In genomic region chr21:43810505-43811261, GRCh38 we compare ENCODE assay signal across 8 cellular contexts. TPM values are rescaled to one million over a fixed set of nuclear protein-coding genes. Genes with fewer than 3 reads are reported as not detected.
DNase-seq lines count a peak whose midpoint lies in the region; FAIRE-seq and TF ChIP-seq lines count a peak whose summit lies in the region.

No MANE protein-coding gene starts in this region.

- peak overlapping the region; percentile 46 for H2BK15ac ChIP-seq in neuronal stem cell (ENCODE audit: low read length)

- peak; percentile 88 for DNase-seq in CD14-positive monocyte (ENCODE audit: low spot score)
- peak; percentile 97 for DNase-seq in GM20000 (ENCODE audit: low spot score)
- peak; percentile 96 for DNase-seq in Karpas-422
- DNase-seq in RCC 7860 (ENCODE audit: low spot score): peak; percentile 45
- DNase-seq in activated T-helper 1 cell treated with anti-CD3 and anti-CD28 coated beads, Interleukin-12 subunit alpha, Interleukin-12 subunit beta, Interleukin-2, Interleukin-4 antibody, amounts not matched to agents 30 ng/mL and 10 ng/mL and 1 ng/mL, durations not matched to agents 14 hours and 24 hours and 36 hours (ENCODE audit: low spot score): peak; percentile 84
- peak; percentile 60 for DNase-seq in fibroblast of peridontal ligament (ENCODE audit: extremely low read depth)
- peak; percentile 76 for DNase-seq in neuronal stem cell (ENCODE audit: low spot score)
- DNase-seq in stromal cell of bone marrow (ENCODE audit: low read depth): peak; percentile 27

- H3K9me3 ChIP-seq in Karpas-422 (ENCODE audit: low read length): no peaks in the 10 kb centered on the region
- peaks cover 0 to 2% of the 10 kb centered on the region in 2 donors for H3K9me3 ChIP-seq in neuronal stem cell (replicated peaks in 1 of 2; ENCODE audit: control insufficient read depth in 2 of 2, insufficient read depth in 1 of 2, low read depth in 1 of 2, low read length in 2 of 2)

- H3K36me3 ChIP-seq in Karpas-422 (ENCODE audit: insufficient read depth, low read length) (peaks cover 8% of the 10 kb centered on the region; the same call in 1 of the 2 replicates), neuronal stem cell (replicated peaks in 1 of 2; ENCODE audit: control insufficient read depth in 2 of 2, insufficient read depth in 2 of 2, low read length in 2 of 2) (peaks cover 5 to 7% of the 10 kb centered on the region in 2 donors)

- no CpG with 5 or more reads among the region's 23 CpGs for WGBS in neuronal stem cell (ENCODE audit: extremely low coverage in 2 of 2, insufficient read length in 2 of 2, insufficient replicate concordance in 1 of 2), 2 donors

- H3K9ac ChIP-seq in Karpas-422 (ENCODE audit: low read length): peak overlapping the region; percentile 71
- peak overlapping the region; percentile 81 for H3K9ac ChIP-seq in neuronal stem cell (ENCODE audit: low read depth, low read length, poor library complexity)

- H3K4ac ChIP-seq in neuronal stem cell (ENCODE audit: low read length): peak overlapping the region; percentile 93

- H3K79me2 ChIP-seq in Karpas-422 (ENCODE audit: low read length): no peaks in the 10 kb centered on the region

- H4K8ac ChIP-seq in neuronal stem cell (ENCODE audit: low read depth, low read length): no peak overlapping the region

- H3K4me1 Mint-ChIP-seq in CD14-positive monocyte: peaks cover 72% of the 10 kb centered on the region
- H3K4me1 Mint-ChIP-seq in activated T-helper 1 cell treated with anti-CD3 and anti-CD28 coated beads, Interleukin-12 subunit alpha, Interleukin-12 subunit beta, Interleukin-2, Interleukin-4 antibody, amounts not matched to agents 30 ng/mL and 10 ng/mL and 1 ng/mL, durations not matched to agents 14 hours and 24 hours and 36 hours (ENCODE audit: low read depth): no peaks in the 10 kb centered on the region

- H3K4me2 ChIP-seq in Karpas-422 (ENCODE audit: low read depth, low read length, poor library complexity, severe bottlenecking) (peak overlapping the region; percentile 75), neuronal stem cell (ENCODE audit: insufficient read depth, low read length, poor library complexity, severe bottlenecking) (no peak overlapping the region)

- H3K4me1 ChIP-seq in Karpas-422 (ENCODE audit: low read length) (peaks cover 59% of the 10 kb centered on the region), neuronal stem cell (ENCODE audit: control insufficient read depth in 2 of 2, insufficient read depth in 1 of 2, low read depth in 1 of 2, low read length in 2 of 2) (peaks cover 11 to 13% of the 10 kb centered on the region in 2 donors)

- H2BK12ac ChIP-seq in neuronal stem cell (ENCODE audit: low read length): peak overlapping the region; percentile 41

- H4K91ac ChIP-seq in neuronal stem cell (ENCODE audit: low read depth, low read length, poor library complexity): peak overlapping the region; percentile 12

- H3K27ac Mint-ChIP-seq in CD14-positive monocyte: peak overlapping the region in 6 of 7 donors; percentile 37 to 95 (median 88)
- H3K27ac Mint-ChIP-seq in activated T-helper 1 cell treated with anti-CD3 and anti-CD28 coated beads, Interleukin-12 subunit alpha, Interleukin-12 subunit beta, Interleukin-2, Interleukin-4 antibody, amounts not matched to agents 30 ng/mL and 10 ng/mL and 1 ng/mL, durations not matched to agents 14 hours and 24 hours and 36 hours: peak overlapping the region; percentile 48

- peaks cover 32 to 48% of the 10 kb centered on the region in 2 donors for H3K36me3 Mint-ChIP-seq in CD14-positive monocyte
- H3K36me3 Mint-ChIP-seq in activated T-helper 1 cell treated with anti-CD3 and anti-CD28 coated beads, Interleukin-12 subunit alpha, Interleukin-12 subunit beta, Interleukin-2, Interleukin-4 antibody, amounts not matched to agents 30 ng/mL and 10 ng/mL and 1 ng/mL, durations not matched to agents 14 hours and 24 hours and 36 hours (ENCODE audit: low read depth): peaks cover 7% of the 10 kb centered on the region

- H3K27me3 ChIP-seq in Karpas-422 (ENCODE audit: low read length) (no peaks in the 10 kb centered on the region), neuronal stem cell (ENCODE audit: control insufficient read depth in 3 of 3, insufficient read depth in 3 of 3, low read depth in 1 of 3, low read length in 3 of 3) (no peaks in the 10 kb centered on the region)

- H3K14ac ChIP-seq in neuronal stem cell (ENCODE audit: low read length): peak overlapping the region; percentile 38

- peak overlapping the region; percentile 97 for H2AK5ac ChIP-seq in neuronal stem cell (ENCODE audit: low read depth, low read length)

- no peak for FAIRE-seq in RCC 7860 (lab: Jason Lieb, UNC)

- H3K27ac ChIP-seq in Karpas-422 (ENCODE audit: low read length): peak overlapping the region; percentile 80
- H3K27ac ChIP-seq in neuronal stem cell (replicated peaks; ENCODE audit: low read length): no peak overlapping the region

- no peaks in the 10 kb centered on the region for H3K9me2 ChIP-seq in Karpas-422 (replicated peaks; ENCODE audit: insufficient read depth, low read length)

- peaks cover 7% of the 10 kb centered on the region for H3K79me1 ChIP-seq in neuronal stem cell (ENCODE audit: low read depth, low read length)

- H3K4me3 Mint-ChIP-seq in CD14-positive monocyte: peak overlapping the region; percentile 96 to 97
- no peak overlapping the region for H3K4me3 Mint-ChIP-seq in activated T-helper 1 cell treated with anti-CD3 and anti-CD28 coated beads, Interleukin-12 subunit alpha, Interleukin-12 subunit beta, Interleukin-2, Interleukin-4 antibody, amounts not matched to agents 30 ng/mL and 10 ng/mL and 1 ng/mL, durations not matched to agents 14 hours and 24 hours and 36 hours

- peaks cover 0 to 2% (median 0%) of the 10 kb centered on the region in 7 donors for H3K9me3 Mint-ChIP-seq in CD14-positive monocyte
- no peaks in the 10 kb centered on the region for H3K9me3 Mint-ChIP-seq in activated T-helper 1 cell treated with anti-CD3 and anti-CD28 coated beads, Interleukin-12 subunit alpha, Interleukin-12 subunit beta, Interleukin-2, Interleukin-4 antibody, amounts not matched to agents 30 ng/mL and 10 ng/mL and 1 ng/mL, durations not matched to agents 14 hours and 24 hours and 36 hours

- H4K20me1 ChIP-seq in Karpas-422 (ENCODE audit: insufficient read depth, low read depth, low read length): peaks cover 7% of the 10 kb centered on the region; the same call in 1 of the 2 replicates

- intact Hi-C loops in CD14-positive monocyte (cut with micrococcal nuclease): loop anchor here (2.0 to 10.0 kb wide), 4 partner anchors 52 to 127 kb away; no protein-coding TSS in a partner anchor
- intact Hi-C loops in activated T-helper 1 cell treated with anti-CD3 and anti-CD28 coated beads, Interleukin-12 subunit alpha, Interleukin-12 subunit beta, Interleukin-2, Interleukin-4 antibody, amounts not matched to agents 30 ng/mL and 10 ng/mL and 1 ng/mL, durations not matched to agents 14 hours and 24 hours and 36 hours (cut with micrococcal nuclease): loop anchor here (1.0 kb wide), 4 partner anchors 56 to 165 kb away; no protein-coding TSS in a partner anchor

- peak overlapping the region; percentile 58 for H3K23ac ChIP-seq in neuronal stem cell (ENCODE audit: low read depth, low read length, poor library complexity)

- peak overlapping the region; percentile 84 for H2BK5ac ChIP-seq in neuronal stem cell (ENCODE audit: low read length)

- peak overlapping the region; percentile 73 for H2BK120ac ChIP-seq in neuronal stem cell (ENCODE audit: low read depth, low read length)

- H3K27me3 Mint-ChIP-seq in CD14-positive monocyte (ENCODE audit: low read depth in 3 of 3): peaks cover 0 to under 1% (median 0%) of the 10 kb centered on the region in 3 donors
- peaks cover 1% of the 10 kb centered on the region for H3K27me3 Mint-ChIP-seq in activated T-helper 1 cell treated with anti-CD3 and anti-CD28 coated beads, Interleukin-12 subunit alpha, Interleukin-12 subunit beta, Interleukin-2, Interleukin-4 antibody, amounts not matched to agents 30 ng/mL and 10 ng/mL and 1 ng/mL, durations not matched to agents 14 hours and 24 hours and 36 hours (ENCODE audit: insufficient read depth)

- H2AFZ ChIP-seq in Karpas-422 (ENCODE audit: low read length) (no peak overlapping the region), neuronal stem cell (ENCODE audit: low read length) (peak overlapping the region; percentile 92)

- H3K18ac ChIP-seq in neuronal stem cell (ENCODE audit: low read length): peak overlapping the region; percentile 89

- TF ChIP-seq CTCF in CD14-positive monocyte (IDR thresholded peaks at IDR 0.05) (peak; percentile 90), GM20000 (IDR thresholded peaks at IDR 0.05; ENCODE audit: extremely low read depth, missing control alignments) (peak; percentile 99)

- H3K4me3 ChIP-seq in Karpas-422 (ENCODE audit: low read length) (peak overlapping the region; percentile 62; the same call in 1 of the 2 replicates), neuronal stem cell (ENCODE audit: low read length in 2 of 2) (no peak overlapping the region)

RNA-seq across cellular contexts. Expression of gene RRP1, which starts 21.3 kb away (rescaled TPM):
- polyA plus RNA-seq in CD14-positive monocyte: 1 to 10 TPM; 2.7 to 4.6 TPM
- 26.2 and 28.8 TPM in 2 replicates for total RNA-seq in Karpas-422 (2014; rRNA removed; shearing (Covaris generic); ENCODE audit: low replicate concordance)
- 90.9 and 91.8 TPM in 2 replicates for total RNA-seq in activated T-helper 1 cell treated with anti-CD3 and anti-CD28 coated beads, Interleukin-12 subunit alpha, Interleukin-12 subunit beta, Interleukin-2, Interleukin-4 antibody, amounts not matched to agents 30 ng/mL and 10 ng/mL and 1 ng/mL, durations not matched to agents 14 hours and 24 hours and 36 hours
- polyA plus RNA-seq in neuronal stem cell (2013, experiment 1 of 2): 18.5 TPM
- polyA plus RNA-seq in neuronal stem cell (2013, experiment 2 of 2): 19.3 TPM

RNA-seq across cellular contexts. Expression of gene CSTB, which starts 34.6 kb away (rescaled TPM):
- polyA plus RNA-seq in CD14-positive monocyte: 100 to 1,000 TPM; 115 to 120 TPM
- total RNA-seq in Karpas-422 (2014; rRNA removed; shearing (Covaris generic); ENCODE audit: low replicate concordance): 17.6 and 28.0 TPM in 2 replicates
- 51.9 and 52.4 TPM in 2 replicates for total RNA-seq in activated T-helper 1 cell treated with anti-CD3 and anti-CD28 coated beads, Interleukin-12 subunit alpha, Interleukin-12 subunit beta, Interleukin-2, Interleukin-4 antibody, amounts not matched to agents 30 ng/mL and 10 ng/mL and 1 ng/mL, durations not matched to agents 14 hours and 24 hours and 36 hours
- 86.0 TPM for polyA plus RNA-seq in neuronal stem cell (2013, experiment 1 of 2)
- polyA plus RNA-seq in neuronal stem cell (2013, experiment 2 of 2): 88.8 TPM

RNA-seq across cellular contexts. Expression of gene AGPAT3, which starts 54.3 kb away (rescaled TPM):
- polyA plus RNA-seq in CD14-positive monocyte: 10 to 100 TPM; 24.9 to 26.2 TPM
- 29.0 and 42.2 TPM in 2 replicates for total RNA-seq in Karpas-422 (2014; rRNA removed; shearing (Covaris generic); ENCODE audit: low replicate concordance)
- total RNA-seq in activated T-helper 1 cell treated with anti-CD3 and anti-CD28 coated beads, Interleukin-12 subunit alpha, Interleukin-12 subunit beta, Interleukin-2, Interleukin-4 antibody, amounts not matched to agents 30 ng/mL and 10 ng/mL and 1 ng/mL, durations not matched to agents 14 hours and 24 hours and 36 hours: 127 and 132 TPM in 2 replicates
- polyA plus RNA-seq in neuronal stem cell (2013, experiment 1 of 2): 7.7 TPM
- polyA plus RNA-seq in neuronal stem cell (2013, experiment 2 of 2): 7.4 TPM

Comparison
In these comparisons a context has a peak if more than half of its experiments do, and no peak if none do; other contexts are left out.
1. DNase-seq: peak in every context shown above with its lines; median percentile 97 in GM20000; 96 in Karpas-422; 88 in CD14-positive monocyte; 84 in activated T-helper 1 cell treated with anti-CD3 and anti-CD28 coated beads, Interleukin-12 subunit alpha, Interleukin-12 subunit beta, Interleukin-2, Interleukin-4 antibody, amounts not matched to agents 30 ng/mL and 10 ng/mL and 1 ng/mL, durations not matched to agents 14 hours and 24 hours and 36 hours; 76 in neuronal stem cell; 60 in fibroblast of peridontal ligament; 45 in RCC 7860; 27 in stromal cell of bone marrow.